9 cellular contexts compared by ENCODE assay signal in genomic region chr1:184483101-184483813, GRCh38.
DNase-seq lines count a peak whose midpoint lies in the region; ATAC-seq, FAIRE-seq and TF ChIP-seq lines count a peak whose summit lies in the region.
"Had no signal": no experiment of that assay in that cellular context is flagged by ENCODE, and none has a peak within 500 bp of the region (broad histone marks: within the 10 kb centered on the region; RNA-seq: fewer than 3 reads in every experiment).

No MANE protein-coding gene starts in this region.

- no peaks in the 10 kb centered on the region for H3K9me2 ChIP-seq in OCI-LY1 (ENCODE audit: low read depth, low read length)

- H3K36me3 ChIP-seq in OCI-LY1 (ENCODE audit: insufficient read depth, low read length) (no peaks in the 10 kb centered on the region), pancreas (no peaks in the 10 kb centered on the region)

- H2AFZ ChIP-seq in OCI-LY1 (ENCODE audit: low read length): no peak overlapping the region

- no peaks in the 10 kb centered on the region; the same call in 1 of the 2 replicates for H3K27me3 ChIP-seq in OCI-LY1 (ENCODE audit: insufficient read depth, low read length)
- H3K27me3 ChIP-seq in pancreas: no peaks in the 10 kb centered on the region

- DNase-seq in DMS53 treated with DMSO at 0.1 percent for 48 hours (lab: John Stamatoyannopoulos, UW; ENCODE audit: unreplicated experiment): peak; percentile 41
- peak; percentile 90 for DNase-seq in fibroblast of mammary gland (ENCODE audit: low read depth)
- peak in 4 of 6 donors; percentile 26 to 66 (median 56) for DNase-seq in pancreas
- no peak for DNase-seq in D721Med (ENCODE audit: insufficient read length, low spot score)
- DNase-seq in activated CD4-positive, alpha-beta T cell treated with anti-CD3 and anti-CD28 coated beads, Interleukin-2, amount 50 U/mL, for 4 hours: no peak

- no peak overlapping the region for H3K4me3 ChIP-seq in OCI-LY1 (ENCODE audit: low read depth, low read length, poor library complexity, severe bottlenecking)
- no peak overlapping the region for H3K4me3 ChIP-seq in fibroblast of mammary gland (ENCODE audit: control insufficient read depth, low read depth, low read length)
- H3K4me3 ChIP-seq in pancreas: no peak overlapping the region

- peak; percentile 74 to 83 (median 79) for ATAC-seq in pancreas
- no peak for ATAC-seq in HG03175 (IDR thresholded peaks at IDR 0.05; ENCODE audit: unreplicated experiment)
- ATAC-seq in activated CD4-positive, CD25-positive, alpha-beta regulatory T cell treated with anti-CD3 and anti-CD28 coated beads, Interleukin-2, amount 50 U/mL, for 24 hours: no peak

- H3K4me1 ChIP-seq in OCI-LY1 (ENCODE audit: insufficient read depth, low read length, severe bottlenecking) (no peaks in the 10 kb centered on the region), pancreas (peaks cover 30 to 40% (median 35%) of the 10 kb centered on the region in 3 donors)

- FAIRE-seq in pancreas (lab: Jason Lieb, UNC) (no peak), D721Med (lab: Jason Lieb, UNC) (no peak)
- FAIRE-seq: urothelium cell line had no signal

- H4K20me1 ChIP-seq in OCI-LY1 (ENCODE audit: insufficient read depth, low read length): no peaks in the 10 kb centered on the region

- no peak overlapping the region for H3K9ac ChIP-seq in OCI-LY1 (ENCODE audit: low read length)

- intact Hi-C loops in pancreas (cut with DNase I): no loop called here

- H3K79me2 ChIP-seq in OCI-LY1 (ENCODE audit: insufficient read depth, low read length): no peaks in the 10 kb centered on the region

- H3K27ac ChIP-seq in OCI-LY1 (ENCODE audit: low read depth, low read length, poor library complexity, severe bottlenecking): no peak overlapping the region
- H3K27ac ChIP-seq in pancreas: peak overlapping the region; percentile 6 to 65 (median 60)

- 19 to 20% methylated on average over 3 of the region's 3 CpGs for WGBS in pancreas, 2 donors

- H3F3A ChIP-seq in OCI-LY1 (ENCODE audit: insufficient read depth, low read length): no peaks in the 10 kb centered on the region

- no peak overlapping the region for H3K4me2 ChIP-seq in OCI-LY1 (ENCODE audit: low read length)

- TF ChIP-seq CTCF in OCI-LY1 (IDR thresholded peaks at IDR 0.05; ENCODE audit: low read length) (peak; percentile 17; the same call in 1 of the 2 replicates), fibroblast of mammary gland (conservative IDR thresholded peaks at IDR 0.05; ENCODE audit: control insufficient read depth, insufficient read depth, low read depth, low read length) (peak; percentile 29), pancreas (IDR thresholded peaks at IDR 0.05) (peak in 1 of 4 donors; percentile 11), D721Med (IDR thresholded peaks at IDR 0.05; ENCODE audit: insufficient read depth, missing control alignments) (no peak)

- H3K9me3 ChIP-seq in OCI-LY1 (ENCODE audit: low read length) (no peaks in the 10 kb centered on the region), pancreas (no peaks in the 10 kb centered on the region)

Comparison
In these comparisons a context has a peak if more than half of its experiments do, and no peak if none do; other contexts are left out.
1. DNase-seq: peak in DMS53 treated with DMSO at 0.1 percent for 48 hours (single experiment), fibroblast of mammary gland (single experiment) and pancreas (4 of 6); none in D721Med (single experiment) and activated CD4-positive, alpha-beta T cell treated with anti-CD3 and anti-CD28 coated beads, Interleukin-2, amount 50 U/mL, for 4 hours (0 of 2).
2. ATAC-seq: peak in pancreas (4 of 4); none in HG03175 (single experiment) and activated CD4-positive, CD25-positive, alpha-beta regulatory T cell treated with anti-CD3 and anti-CD28 coated beads, Interleukin-2, amount 50 U/mL, for 24 hours (0 of 2).